23 cellular contexts compared by ENCODE assay signal in genomic region chr2:112949456-112949855, GRCh38. TPM values are rescaled to one million over a fixed set of nuclear protein-coding genes. Genes with fewer than 3 reads are reported as not detected.
DNase-seq lines count a peak whose midpoint lies in the region; TF ChIP-seq lines count a peak whose summit lies in the region.
"Had no signal": no experiment of that assay in that cellular context is flagged by ENCODE, and none has a peak within 500 bp of the region (broad histone marks: within the 10 kb centered on the region; RNA-seq: fewer than 3 reads in every experiment).

No MANE protein-coding gene starts in this region.

- H3K9me3 ChIP-seq in esophagus muscularis mucosa, result peaks cover 0 to 4% (median 0%) of the 10 kb centered on the region in 4 donors
- no peaks in the 10 kb centered on the region for H3K9me3 ChIP-seq in ovary
- H3K9me3 ChIP-seq: BE2C had no signal

- intact Hi-C loops in esophagus muscularis mucosa (cut with DNase I) (no loop called here), ovary (cut with DNase I) (no loop called here)

- whole genome bisulfite sequencing in esophagus muscularis mucosa, result 87% methylated on average over 8 of the region's 8 CpGs
- 72 to 89% (median 79%) methylated on average over 8 of the region's 8 CpGs for WGBS in ovary, 3 donors

- H3K4me1 Mint-ChIP-seq in osteocyte (ENCODE audit: unreplicated experiment), result no peaks in the 10 kb centered on the region
- H3K4me1 Mint-ChIP-seq: CD14-positive monocyte; CD8-positive, alpha-beta memory T cell; GM23338; H9 had no signal

- H3K36me3 Mint-ChIP-seq in osteocyte (ENCODE audit: unreplicated experiment), result no peaks in the 10 kb centered on the region
- H3K36me3 Mint-ChIP-seq: CD14-positive monocyte; CD8-positive, alpha-beta memory T cell had no signal

- H3K27me3 Mint-ChIP-seq in osteocyte (ENCODE audit: unreplicated experiment), result peaks cover 44% of the 10 kb centered on the region

- TF ChIP-seq EP300 in esophagus muscularis mucosa (IDR thresholded peaks at IDR 0.05) (no peak), ovary (IDR thresholded peaks at IDR 0.05) (no peak)

- no peak overlapping the region for H3K4me3 Mint-ChIP-seq in osteocyte (ENCODE audit: unreplicated experiment)
- H3K4me3 Mint-ChIP-seq: CD14-positive monocyte; CD4-positive, alpha-beta T cell; CD8-positive, alpha-beta memory T cell; GM23338; H9 had no signal

- TF ChIP-seq POLR2A in esophagus muscularis mucosa (IDR thresholded peaks at IDR 0.05; ENCODE audit: low read depth) (no peak), ovary (IDR thresholded peaks at IDR 0.05) (no peak)

- H3K27me3 ChIP-seq in esophagus muscularis mucosa (no peaks in the 10 kb centered on the region), ovary (no peaks in the 10 kb centered on the region)
- H3K27me3 ChIP-seq: BE2C; BLaER1 treated with 17β-estradiol and CSF1 and Interleukin-3, amounts not matched to agents 10 nM and 100 nM had no signal

- H3K36me3 ChIP-seq in esophagus muscularis mucosa (no peaks in the 10 kb centered on the region), ovary (no peaks in the 10 kb centered on the region)
- H3K36me3 ChIP-seq: BE2C; BLaER1 treated with 17β-estradiol and CSF1 and Interleukin-3, amounts not matched to agents 10 nM and 100 nM had no signal

- no peaks in the 10 kb centered on the region for H3K4me1 ChIP-seq in esophagus muscularis mucosa
- H3K4me1 ChIP-seq in ovary (ENCODE audit: insufficient read depth), result no peaks in the 10 kb centered on the region
- H3K4me1 ChIP-seq: A549; BE2C; BLaER1 treated with 17β-estradiol and CSF1 and Interleukin-3, amounts not matched to agents 10 nM and 100 nM had no signal

- peak; percentile 11 for DNase-seq in NCI-H2196 (lab: John Stamatoyannopoulos, UW; ENCODE audit: unreplicated experiment)
- DNase-seq in NCI-H2196 treated with DMSO at 0.1 percent for 48 hours (lab: John Stamatoyannopoulos, UW; ENCODE audit: unreplicated experiment), result no peak
- peak; percentile 80 for DNase-seq in DMS53 (lab: John Stamatoyannopoulos, UW)
- DNase-seq in esophagus muscularis mucosa (ENCODE audit: extremely low spot score), result peak; percentile 72
- peak; percentile 30 for DNase-seq in osteocyte (ENCODE audit: extremely low spot score, unreplicated experiment)
- DNase-seq in ovary, result no peak
- DNase-seq in GM19240 (ENCODE audit: insufficient read length, low spot score), result no peak
- DNase-seq: 8988T; ACHN; AML-193; BE2C; CD4-positive, alpha-beta T cell; CD8-positive, alpha-beta memory T cell; DMS79; EL; GDM1; H9 had no signal

- no peak overlapping the region for H3K4me3 ChIP-seq in esophagus muscularis mucosa
- H3K4me3 ChIP-seq in ovary, result no peak overlapping the region
- H3K4me3 ChIP-seq: A549; BLaER1 treated with 17β-estradiol and CSF1 and Interleukin-3, amounts not matched to agents 10 nM and 100 nM; GM12878; GM23338 had no signal

- H3K27ac ChIP-seq in esophagus muscularis mucosa (replicated peaks in 1 of 4) (no peak overlapping the region), ovary (no peak overlapping the region)
- H3K27ac ChIP-seq: A549; BLaER1 treated with 17β-estradiol and CSF1 and Interleukin-3, amounts not matched to agents 10 nM and 100 nM had no signal

- H3K27ac Mint-ChIP-seq in osteocyte (ENCODE audit: unreplicated experiment), result no peak overlapping the region
- H3K27ac Mint-ChIP-seq: CD14-positive monocyte; CD4-positive, alpha-beta T cell; CD8-positive, alpha-beta memory T cell; GM23338; H9 had no signal

- peaks cover 5% of the 10 kb centered on the region for H3K9me3 Mint-ChIP-seq in osteocyte (ENCODE audit: unreplicated experiment)
- H3K9me3 Mint-ChIP-seq: CD4-positive, alpha-beta T cell had no signal

- no peak for TF ChIP-seq CTCF in esophagus muscularis mucosa (IDR thresholded peaks at IDR 0.05)
- TF ChIP-seq CTCF in osteocyte (IDR thresholded peaks at IDR 0.05), result no peak
- TF ChIP-seq CTCF in ovary (IDR thresholded peaks at IDR 0.05), result no peak

RNA-seq across cellular contexts. Expression of gene IL36G, which starts 28.4 kb away (rescaled TPM):
- total RNA-seq in esophagus muscularis mucosa, result not detected
- total RNA-seq in osteocyte, result not detected in 2 replicates
- not detected for total RNA-seq in ovary
- not detected for polyA plus RNA-seq in ovary
- total RNA-seq: CD4-positive, alpha-beta T cell; CD8-positive, alpha-beta memory T cell; GM12878; GM23338; H4; H9 had no signal
- polyA plus RNA-seq: CD14-positive monocyte; CD8-positive, alpha-beta memory T cell; GM23338 had no signal

RNA-seq across cellular contexts. Expression of gene IL37, which starts 38.5 kb away (rescaled TPM):
- not detected for total RNA-seq in esophagus muscularis mucosa
- not detected in 2 replicates for total RNA-seq in osteocyte
- total RNA-seq in ovary, result not detected
- not detected for polyA plus RNA-seq in ovary
- total RNA-seq: CD4-positive, alpha-beta T cell; CD8-positive, alpha-beta memory T cell; GM12878; GM23338; H4; H9 had no signal
- polyA plus RNA-seq: A549; CD14-positive monocyte; CD8-positive, alpha-beta memory T cell; GM23338 had no signal

RNA-seq across cellular contexts. Expression of gene IL36A, which starts 55.8 kb away (rescaled TPM):
- total RNA-seq in esophagus muscularis mucosa (not detected), osteocyte (not detected in 2 replicates), ovary (not detected)
- not detected for polyA plus RNA-seq in ovary
- total RNA-seq: CD8-positive, alpha-beta memory T cell; GM12878; GM23338; H4; H9 had no signal
- polyA plus RNA-seq: A549; CD14-positive monocyte; CD8-positive, alpha-beta memory T cell; GM12878; GM23338 had no signal

Comparison
In these comparisons a context has a peak if more than half of its experiments do, and no peak if none do; other contexts are left out.
1. DNase-seq: peak in NCI-H2196 (single experiment), DMS53 (single experiment), esophagus muscularis mucosa (single experiment) and osteocyte (single experiment); none in NCI-H2196 treated with DMSO at 0.1 percent for 48 hours (single experiment), ovary (0 of 5) and GM19240 (single experiment).